ENCODE assay signal across 22 cellular contexts in genomic region chr9:70566743-70567142, GRCh38.
DNase-seq lines count a peak whose midpoint lies in the region; ATAC-seq, FAIRE-seq and TF ChIP-seq lines count a peak whose summit lies in the region.
"Had no signal": no experiment of that assay in that cellular context is flagged by ENCODE, and none has a peak within 500 bp of the region (broad histone marks: within the 10 kb centered on the region; RNA-seq: fewer than 3 reads in every experiment).

No MANE protein-coding gene starts in this region.

- H3K79me2 ChIP-seq in H9 (ENCODE audit: insufficient read depth, low read length) = no peaks in the 10 kb centered on the region

- TF ChIP-seq CTCF in H9 (conservative IDR thresholded peaks at IDR 0.05) = no peak
- no peak for TF ChIP-seq CTCF in chondrocyte (IDR thresholded peaks at IDR 0.05)
- no peak for TF ChIP-seq CTCF in pancreas (IDR thresholded peaks at IDR 0.05)
- no peak for TF ChIP-seq CTCF in lower leg skin (IDR thresholded peaks at IDR 0.05)

- H3K36me3 Mint-ChIP-seq in H9 (ENCODE audit: insufficient read depth in 1 of 3, low read depth in 3 of 3) (no peaks in the 10 kb centered on the region), chondrocyte (ENCODE audit: low read depth) (no peaks in the 10 kb centered on the region)
- no peaks in the 10 kb centered on the region for H3K36me3 Mint-ChIP-seq in CD4-positive, alpha-beta memory T cell

- no peak overlapping the region for H3K18ac ChIP-seq in H9 (ENCODE audit: insufficient read length, low read depth, low read length)

- H2BK12ac ChIP-seq in H9 (ENCODE audit: insufficient read length, low read depth, low read length) = no peak overlapping the region

- no peak for TF ChIP-seq POLR2A in lower leg skin (IDR thresholded peaks at IDR 0.05)

- H3K27me3 ChIP-seq in H9 (ENCODE audit: insufficient read depth, low read length) (no peaks in the 10 kb centered on the region), pancreas (no peaks in the 10 kb centered on the region)
- H3K27me3 ChIP-seq in CD4-positive, alpha-beta memory T cell (ENCODE audit: insufficient read depth, low read length) = no peaks in the 10 kb centered on the region
- H3K27me3 ChIP-seq: suprapubic skin had no signal

- H3K9me3 ChIP-seq in H9 (ENCODE audit: control insufficient read depth, low read depth, low read length) = no peaks in the 10 kb centered on the region
- H3K9me3 ChIP-seq in pancreas = no peaks in the 10 kb centered on the region
- H3K9me3 ChIP-seq in CD4-positive, alpha-beta memory T cell (ENCODE audit: control insufficient read depth in 1 of 2, low read length in 2 of 2) = no peaks in the 10 kb centered on the region
- H3K9me3 ChIP-seq: suprapubic skin had no signal

- no peak overlapping the region for H2BK5ac ChIP-seq in H9 (ENCODE audit: insufficient read length, low read length)

- H3T11ph ChIP-seq in H9 (ENCODE audit: low read length) = no peak overlapping the region

- no peaks in the 10 kb centered on the region for H3K79me1 ChIP-seq in H9 (ENCODE audit: insufficient read depth, low read depth, low read length, poor library complexity, severe bottlenecking)

- H3K36me3 ChIP-seq in pancreas = no peaks in the 10 kb centered on the region
- no peaks in the 10 kb centered on the region for H3K36me3 ChIP-seq in CD4-positive, alpha-beta memory T cell (ENCODE audit: insufficient read depth, low read length)
- H3K36me3 ChIP-seq: suprapubic skin, WERI-Rb-1 had no signal

- no peak overlapping the region for H2AK5ac ChIP-seq in H9 (ENCODE audit: insufficient read length, low read length)

- no peaks in the 10 kb centered on the region for H3K23me2 ChIP-seq in H9 (ENCODE audit: insufficient read length, low read depth, low read length, poor library complexity, severe bottlenecking)

- H3K27ac ChIP-seq in H9 (ENCODE audit: insufficient read length, low read depth, low read length) = no peak overlapping the region
- no peak overlapping the region for H3K27ac ChIP-seq in pancreas
- H3K27ac ChIP-seq in CD4-positive, alpha-beta memory T cell (ENCODE audit: low read depth, low read length) = no peak overlapping the region
- H3K27ac ChIP-seq: KMS-11, suprapubic skin, WERI-Rb-1 had no signal

- H2BK15ac ChIP-seq in H9 (ENCODE audit: low read depth, low read length) = no peak overlapping the region

- peaks cover under 1% of the 10 kb centered on the region for H3K4me1 ChIP-seq in H9 (ENCODE audit: insufficient read depth, low read length)
- H3K4me1 ChIP-seq in pancreas = no peaks in the 10 kb centered on the region
- H3K4me1 ChIP-seq in CD4-positive, alpha-beta memory T cell (ENCODE audit: insufficient read depth, low read length) = peaks cover 29% of the 10 kb centered on the region

- H3K4me2 ChIP-seq in H9 (ENCODE audit: insufficient read depth, insufficient read length, low read length) = no peak overlapping the region
- H3K4me2 ChIP-seq: KMS-11 had no signal

- H4K91ac ChIP-seq in H9 (ENCODE audit: insufficient read length, low read depth, low read length) = no peak overlapping the region

- WGBS in H9 (ENCODE audit: extremely low coverage, insufficient read length, low lambda C conversion rate) = no CpG with 5 or more reads among the region's 4 CpGs
- WGBS in pancreas, 2 donors = 28 to 38% methylated on average over 4 of the region's 4 CpGs
- 80 to 87% methylated on average over 4 of the region's 4 CpGs for WGBS in lower leg skin, 2 donors

- no peak overlapping the region for H3K4me3 Mint-ChIP-seq in H9
- H3K4me3 Mint-ChIP-seq in chondrocyte (ENCODE audit: unreplicated experiment) = no peak overlapping the region
- H3K4me3 Mint-ChIP-seq in CD4-positive, alpha-beta memory T cell = no peak overlapping the region
- H3K4me3 Mint-ChIP-seq: effector memory CD8-positive, alpha-beta T cell had no signal

- no peak for FAIRE-seq in pancreas (lab: Jason Lieb, UNC)
- FAIRE-seq: GM19239, RCC 7860 had no signal

- H3K56ac ChIP-seq in H9 (ENCODE audit: insufficient read length, low read depth, low read length) = no peak overlapping the region

- H3K23ac ChIP-seq in H9 (ENCODE audit: insufficient read length, low read depth, low read length) = no peak overlapping the region

- peak; percentile 58 to 83 (median 74) for ATAC-seq in pancreas
- ATAC-seq: effector memory CD8-positive, alpha-beta T cell; left lobe of liver had no signal

- no peaks in the 10 kb centered on the region for H3K27me3 Mint-ChIP-seq in H9 (ENCODE audit: low read depth)
- peaks cover 1% of the 10 kb centered on the region for H3K27me3 Mint-ChIP-seq in chondrocyte (ENCODE audit: low read depth)
- no peaks in the 10 kb centered on the region for H3K27me3 Mint-ChIP-seq in CD4-positive, alpha-beta memory T cell
- H3K27me3 Mint-ChIP-seq: effector memory CD8-positive, alpha-beta T cell had no signal

- DNase-seq in H9 = no peak
- peak; percentile 12 for DNase-seq in NCI-H69 (lab: John Stamatoyannopoulos, UW)
- no peak for DNase-seq in chondrocyte (ENCODE audit: low spot score)
- DNase-seq in pancreas = peak in 2 of 6 donors; percentile 24 to 35
- DNase-seq in CD4-positive, alpha-beta memory T cell = no peak
- DNase-seq in EL = no peak
- no peak for DNase-seq in lower leg skin (ENCODE audit: low spot score in 2 of 2)
- no peak for DNase-seq in activated CD4-positive, alpha-beta T cell treated with anti-CD3 and anti-CD28 coated beads for 4 hours
- DNase-seq: activated naive CD4-positive, alpha-beta T cell treated with Interleukin-2 at 50 U/mL for 16 hours; AML-193; Calu3; caudate nucleus; effector memory CD8-positive, alpha-beta T cell; hypothalamus; NCI-H446; stimulated activated CD4-positive, alpha-beta T cell treated with anti-CD3 and anti-CD28 coated beads, Interleukin-1b, Interleukin-23, amount 100 ng/mL, for 48 hours; WERI-Rb-1 had no signal

- H3K27ac Mint-ChIP-seq in H9 = peak overlapping the region in 1 of 3 experiments; percentile 64; a peak in 2 of 7 replicates
- peak overlapping the region; percentile 52 for H3K27ac Mint-ChIP-seq in chondrocyte (ENCODE audit: unreplicated experiment)
- H3K27ac Mint-ChIP-seq in CD4-positive, alpha-beta memory T cell = peak overlapping the region in 1 of 7 donors; percentile 11

- POLR2A ChIA-PET in CD4-positive, alpha-beta memory T cell (lab: Charles Lee; ENCODE audit: partially characterized antibody) = interaction anchor here (1.0 to 1.6 kb wide), 2 partner anchors 148 to 152 kb away, joined by 3 to 4 read pairs; partner anchors contain the start of gene KLF9

- no peaks in the 10 kb centered on the region for H3K9me3 Mint-ChIP-seq in H9
- no peaks in the 10 kb centered on the region for H3K9me3 Mint-ChIP-seq in chondrocyte (ENCODE audit: low read depth)
- H3K9me3 Mint-ChIP-seq in CD4-positive, alpha-beta memory T cell = no peaks in the 10 kb centered on the region
- H3K9me3 Mint-ChIP-seq: effector memory CD8-positive, alpha-beta T cell had no signal

- no peak overlapping the region for H4K8ac ChIP-seq in H9 (replicated peaks; ENCODE audit: insufficient read length, low read depth, low read length)

- H2AFZ ChIP-seq in H9 (ENCODE audit: low read length) = no peak overlapping the region

- intact Hi-C loops in pancreas (cut with DNase I) = no loop called here
- intact Hi-C loops in CD4-positive, alpha-beta memory T cell (cut with micrococcal nuclease) = no loop called here
- intact Hi-C loops in lower leg skin (cut with DNase I; ENCODE audit: low total_unique reads) = no loop called here

- no peaks in the 10 kb centered on the region for H4K20me1 ChIP-seq in H9 (ENCODE audit: control insufficient read depth, insufficient read depth, insufficient read length)

- no peak overlapping the region for H4K5ac ChIP-seq in H9 (ENCODE audit: insufficient read length, low read depth, low read length)

- peaks cover 19 to 27% of the 10 kb centered on the region in 2 experiments for H3K4me1 Mint-ChIP-seq in H9
- peaks cover 48% of the 10 kb centered on the region for H3K4me1 Mint-ChIP-seq in chondrocyte (ENCODE audit: low read depth)
- peaks cover 25 to 34% (median 28%) of the 10 kb centered on the region in 4 donors for H3K4me1 Mint-ChIP-seq in CD4-positive, alpha-beta memory T cell

- peak overlapping the region; percentile 31; the same call in 1 of the 2 replicates for H3K14ac ChIP-seq in H9 (ENCODE audit: insufficient read depth, low read length)

- no peak overlapping the region for H3K4ac ChIP-seq in H9 (ENCODE audit: low read depth, low read length)

- no peak overlapping the region for H2BK20ac ChIP-seq in H9 (ENCODE audit: low read depth, low read length, poor library complexity, severe bottlenecking)

- CTCF ChIA-PET in CD4-positive, alpha-beta memory T cell (lab: Charles Lee; ENCODE audit: partially characterized antibody) = interaction anchor here (1.2 to 1.5 kb wide), 3 partner anchors 10 to 35 kb away, joined by 3 to 7 read pairs (median 4); no protein-coding TSS in a partner anchor

- no peak overlapping the region for H3K9ac ChIP-seq in H9 (ENCODE audit: extremely low read depth, insufficient read length, low read length)
- H3K9ac ChIP-seq: KMS-11 had no signal

- H2BK120ac ChIP-seq in H9 (ENCODE audit: low read depth, low read length, poor library complexity, severe bottlenecking) = no peak overlapping the region

- H3K4me3 ChIP-seq in pancreas (no peak overlapping the region), lower leg skin (ENCODE audit: low read depth, poor library complexity, severe bottlenecking) (no peak overlapping the region)
- no peak overlapping the region for H3K4me3 ChIP-seq in CD4-positive, alpha-beta memory T cell (ENCODE audit: low read length in 2 of 2)
- H3K4me3 ChIP-seq: suprapubic skin had no signal
